ENCODE assay signal across 13 cellular contexts in the genomic region with DNA sequence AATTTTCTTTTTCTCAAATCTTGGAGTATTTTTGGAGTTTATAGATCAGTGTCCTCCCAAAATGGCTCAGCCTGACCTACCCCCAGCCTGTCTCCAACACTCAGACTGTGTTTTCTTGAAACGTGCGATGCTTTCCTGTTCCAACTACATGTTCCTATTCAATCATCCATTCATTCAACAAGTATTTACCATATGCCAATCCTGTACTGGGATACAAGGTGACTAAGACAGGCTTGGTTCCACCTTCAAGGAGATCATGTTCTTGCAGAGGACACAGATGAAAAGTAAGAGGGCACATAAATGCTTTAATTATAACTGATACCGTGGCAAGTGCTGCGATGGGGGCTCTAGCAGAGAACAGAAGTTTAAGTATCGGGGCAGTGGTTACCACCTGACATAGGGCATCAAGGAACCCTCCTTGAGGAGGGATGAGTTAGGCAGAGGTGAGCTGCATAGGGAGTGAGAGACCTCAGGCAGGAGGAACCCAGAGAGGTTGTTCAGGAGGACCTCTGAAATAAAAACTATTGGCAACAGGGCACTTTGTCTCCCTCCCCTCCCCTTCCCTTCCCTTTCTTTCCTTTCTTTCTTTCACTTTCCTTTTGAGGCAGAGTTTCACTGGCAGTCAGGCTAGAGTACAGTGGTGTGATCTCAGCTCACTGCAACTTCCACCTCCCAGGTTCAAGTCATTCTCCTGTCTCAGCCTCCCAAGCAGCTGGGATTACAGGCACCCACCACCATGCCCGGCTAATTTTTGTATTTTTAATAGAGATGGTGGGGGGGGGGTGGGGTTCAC.
DNase-seq lines count a peak whose midpoint lies in the region; ATAC-seq and TF ChIP-seq lines count a peak whose summit lies in the region.
"Had no signal": no experiment of that assay in that cellular context is flagged by ENCODE, and none has a peak within 500 bp of the region (broad histone marks: within the 10 kb centered on the region; RNA-seq: fewer than 3 reads in every experiment).

No MANE protein-coding gene starts in this region.

- H3K27me3 Mint-ChIP-seq in MCF 10A (ENCODE audit: insufficient read depth, unreplicated experiment): no peaks in the 10 kb centered on the region

- BruUV-seq in MCF 10A (replicated peaks; lab: Mats Ljungman, UMichigan): no TSS peak

- intact Hi-C loops in MCF 10A (cut with micrococcal nuclease) (no loop called here), breast epithelium (cut with DNase I; ENCODE audit: low total_unique reads) (no loop called here)

- peaks cover 17% of the 10 kb centered on the region for H3K4me1 Mint-ChIP-seq in MCF 10A (ENCODE audit: insufficient read depth, unreplicated experiment)
- H3K4me1 Mint-ChIP-seq: activated naive CD4-positive, alpha-beta T cell treated with anti-CD3 and anti-CD28 coated beads, Interleukin-2, amount 50 U/mL, for 24 hours had no signal

- ATAC-seq in HG02798 (IDR thresholded peaks at IDR 0.05; ENCODE audit: poor library complexity, unreplicated experiment): peak; percentile 75

- H3K4me3 ChIP-seq in breast epithelium: no peak overlapping the region
- H3K4me3 ChIP-seq: pancreas, vagina had no signal

- H3K27me3 ChIP-seq in breast epithelium: no peaks in the 10 kb centered on the region
- H3K27me3 ChIP-seq: pancreas, vagina had no signal

- no peaks in the 10 kb centered on the region for H3K36me3 Mint-ChIP-seq in MCF 10A (ENCODE audit: insufficient read depth, unreplicated experiment)
- H3K36me3 Mint-ChIP-seq: activated naive CD4-positive, alpha-beta T cell treated with anti-CD3 and anti-CD28 coated beads, Interleukin-2, amount 50 U/mL, for 24 hours; mesothelial cell of epicardium had no signal

- H3K4me3 Mint-ChIP-seq in MCF 10A (ENCODE audit: unreplicated experiment): no peak overlapping the region
- H3K4me3 Mint-ChIP-seq: activated naive CD4-positive, alpha-beta T cell treated with anti-CD3 and anti-CD28 coated beads, Interleukin-2, amount 50 U/mL, for 24 hours; mesothelial cell of epicardium had no signal

- in situ Hi-C loops in GM13976 (cut with MboI; ENCODE audit: low sequenced_read_pairs, unreplicated experiment): no loop called here
- in situ Hi-C loops in GM13977 (cut with MboI; ENCODE audit: low pct_unique_long_range_greater_than_20kb, low sequenced_read_pairs, unreplicated experiment): no loop called here

- no peak overlapping the region for H3K27ac ChIP-seq in breast epithelium
- H3K27ac ChIP-seq: pancreas, vagina had no signal

- TF ChIP-seq POLR2A in breast epithelium (IDR thresholded peaks at IDR 0.05): no peak

- peak overlapping the region; percentile 10 for H3K27ac Mint-ChIP-seq in MCF 10A (ENCODE audit: low read depth, unreplicated experiment)
- H3K27ac Mint-ChIP-seq: activated naive CD4-positive, alpha-beta T cell treated with anti-CD3 and anti-CD28 coated beads, Interleukin-2, amount 50 U/mL, for 24 hours; mesothelial cell of epicardium had no signal

- H3K4me1 ChIP-seq in breast epithelium: no peaks in the 10 kb centered on the region
- H3K4me1 ChIP-seq: pancreas had no signal

- no peaks in the 10 kb centered on the region for H3K9me3 Mint-ChIP-seq in MCF 10A (ENCODE audit: unreplicated experiment)
- H3K9me3 Mint-ChIP-seq: activated naive CD4-positive, alpha-beta T cell treated with anti-CD3 and anti-CD28 coated beads, Interleukin-2, amount 50 U/mL, for 24 hours; mesothelial cell of epicardium had no signal

- DNase-seq in MCF 10A (ENCODE audit: unreplicated experiment) (no peak), breast epithelium (ENCODE audit: low spot score in 2 of 2) (no peak), RPMI8226 (peak; percentile 39), NCI-H774 (lab: John Stamatoyannopoulos, UW) (no peak), GM13976 (ENCODE audit: low spot score) (no peak), NCI-H187 treated with DMSO at 0.1 percent for 48 hours (lab: John Stamatoyannopoulos, UW) (no peak), GM13977 (ENCODE audit: low spot score) (no peak)
- DNase-seq: GOT3, pancreas had no signal

- H3K36me3 ChIP-seq in breast epithelium: no peaks in the 10 kb centered on the region
- H3K36me3 ChIP-seq: pancreas, vagina had no signal

- TF ChIP-seq CTCF in MCF 10A (IDR thresholded peaks at IDR 0.05; ENCODE audit: unreplicated experiment): no peak
- TF ChIP-seq CTCF in breast epithelium (IDR thresholded peaks at IDR 0.05): no peak
- no peak for TF ChIP-seq CTCF in GM13976 (IDR thresholded peaks at IDR 0.05; ENCODE audit: borderline replicate concordance, control extremely low read depth, extremely low read depth, insufficient read depth, missing control alignments)
- TF ChIP-seq CTCF in GM13977 (IDR thresholded peaks at IDR 0.05; ENCODE audit: extremely low read depth, insufficient read depth, missing control alignments): no peak

- POLR2A ChIA-PET in MCF 10A (lab: Yijun Ruan, JAX): interaction anchor here (0.6 to 0.7 kb wide), 2 partner anchors 70 to 1267 kb away, joined by 3 read pairs; no protein-coding TSS in a partner anchor

- CTCF ChIA-PET in MCF 10A (lab: Yijun Ruan, JAX): interaction anchor here (0.6 to 0.7 kb wide), 5 partner anchors 51 to 1425 kb away, joined by 3 to 4 read pairs (median 3); no protein-coding TSS in a partner anchor

- H3K9me3 ChIP-seq in breast epithelium: no peaks in the 10 kb centered on the region
- H3K9me3 ChIP-seq: pancreas, vagina had no signal
